Comparison of ENCODE assay signal across 20 cellular contexts in genomic region chr1:167950569-167950968, GRCh38. TPM values are rescaled to one million over a fixed set of nuclear protein-coding genes. Genes with fewer than 3 reads are reported as not detected.
"Had no signal": no experiment of that assay in that cellular context is flagged by ENCODE, and none has a peak within 500 bp of the region (broad histone marks: within the 10 kb centered on the region; RNA-seq: fewer than 3 reads in every experiment).

No MANE protein-coding gene starts in this region.

- DNase-seq: activated CD4-positive, alpha-beta T cell treated with anti-CD3 and anti-CD28 coated beads for 1 hour; activated CD4-positive, alpha-beta T cell treated with anti-CD3 and anti-CD28 coated beads, Interleukin-2, amount 50 U/mL, for 1 hour; activated CD8-positive, alpha-beta memory T cell treated with anti-CD3 and anti-CD28 coated beads for 24 hours; activated CD8-positive, alpha-beta memory T cell treated with anti-CD3 and anti-CD28 coated beads, Interleukin-2, amount 50 U/mL, for 4 hours; activated T-cell treated with anti-CD3 and anti-CD28 coated beads, Interleukin-2, amount 50 U/mL, for 24 hours; aorta; foreskin melanocyte; immature natural killer cell; kidney glomerular epithelial cell; pancreas; right cardiac atrium; stimulated activated CD4-positive, alpha-beta T cell treated with anti-CD3 and anti-CD28 coated beads, Interleukin-12 subunit alpha, Interleukin-12 subunit beta, amount 100 ng/mL, for 4 hours; stimulated activated CD4-positive, alpha-beta T cell treated with anti-CD3 and anti-CD28 coated beads, Interleukin-4, amount 100 ng/mL, for 4 hours; stimulated activated naive CD8-positive, alpha-beta T cell treated with anti-CD3 and anti-CD28 coated beads, Interleukin-15, Interleukin-2, amounts not matched to agents 100 U/mL and 50 U/mL, for 24 hours; upper lobe of right lung had no signal

- H3K4me3 ChIP-seq: pancreas, upper lobe of right lung had no signal

- ATAC-seq: activated naive CD4-positive, alpha-beta T cell treated with anti-CD3 and anti-CD28 coated beads, Interleukin-2, amount 50 U/mL, for 72 hours; activated T-helper 17 cell treated with anti-CD3 and anti-CD28 coated beads, Interleukin-2, amount 50 U/mL, for 72 hours; natural killer cell treated with Interleukin-12 subunit alpha and Interleukin-12 subunit beta and Interleukin-15 and Interleukin-18, amount 100 ng/mL, for 72 hours; pancreas; right cardiac atrium; stimulated activated naive CD8-positive, alpha-beta T cell treated with anti-CD3 and anti-CD28 coated beads, Interleukin-15, Interleukin-2, amounts not matched to agents 100 U/mL and 50 U/mL, for 24 hours; upper lobe of right lung had no signal

- H3K9me3 ChIP-seq: pancreas, upper lobe of right lung had no signal

- H3K27me3 ChIP-seq: pancreas, upper lobe of right lung had no signal

- H3K27ac ChIP-seq: pancreas, upper lobe of right lung had no signal

- H3K4me1 ChIP-seq: upper lobe of right lung had no signal

RNA-seq across cellular contexts. Expression of gene ADCY10, which starts 36.6 kb away (rescaled TPM):
- total RNA-seq: epithelial cell of proximal tubule, pulmonary artery endothelial cell had no signal
- polyA plus RNA-seq: immature natural killer cell had no signal
